ENCODE assay signal across 23 cellular contexts in genomic region chr19:50912727-50913716, GRCh38. TPM values are rescaled to one million over a fixed set of nuclear protein-coding genes. Genes with fewer than 3 reads are reported as not detected.
A peak's percentile ranks its signal among the peaks of the same experiment; 100 is the strongest.
DNase-seq lines count a peak whose midpoint lies in the region; ATAC-seq, FAIRE-seq and TF ChIP-seq lines count a peak whose summit lies in the region.
"Had no signal": no experiment of that assay in that cellular context is flagged by ENCODE, and none has a peak within 500 bp of the region (broad histone marks: within the 10 kb centered on the region; RNA-seq: fewer than 3 reads in every experiment).

No MANE protein-coding gene starts in this region.

- POLR2A ChIA-PET in HCT116 (lab: Charles Lee) (no interaction called here), K562 (lab: Yijun Ruan, JAX) (interaction anchor here (0.6 to 1.8 kb wide), 4 partner anchors 9 to 181 kb away, joined by 3 to 5 read pairs (median 4); no protein-coding TSS in a partner anchor)

- intact Hi-C loops in HCT116 (cut with micrococcal nuclease) (no loop called here), K562 (cut with micrococcal nuclease) (no loop called here), prostate gland (cut with DNase I) (no loop called here)

- H3K36me3 ChIP-seq in HCT116 (ENCODE audit: control insufficient read depth in 1 of 2, insufficient read depth in 2 of 2, low read length in 2 of 2) (no peaks in the 10 kb centered on the region), K562 (ENCODE audit: control insufficient read depth, insufficient read depth, low read length) (no peaks in the 10 kb centered on the region), prostate gland (no peaks in the 10 kb centered on the region)
- H3K36me3 ChIP-seq: stomach had no signal

- H3K9me2 ChIP-seq in HCT116 (ENCODE audit: insufficient read depth) = no peaks in the 10 kb centered on the region

- TF ChIP-seq POLR2A in HCT116 (IDR thresholded peaks at IDR 0.05; ENCODE audit: borderline replicate concordance, extremely low read depth, insufficient read depth, insufficient read length) (no peak), K562 (conservative IDR thresholded peaks at IDR 0.05) (no peak), prostate gland (IDR thresholded peaks at IDR 0.05) (no peak)

- no peak overlapping the region for H3K4me3 ChIP-seq in HCT116 (replicated peaks in 1 of 2; ENCODE audit: low read depth in 1 of 2, low read length in 2 of 2)
- H3K4me3 ChIP-seq in K562 = no peak overlapping the region
- no peak overlapping the region for H3K4me3 ChIP-seq in prostate gland
- H3K4me3 ChIP-seq: psoas muscle, stomach had no signal

- H4K20me1 ChIP-seq in HCT116 (ENCODE audit: insufficient read depth) (no peaks in the 10 kb centered on the region), K562 (replicated peaks; ENCODE audit: control insufficient read depth, insufficient read depth, low read length) (peaks cover 3% of the 10 kb centered on the region; the same call in 1 of the 2 replicates)

- H2AFZ ChIP-seq in HCT116 (ENCODE audit: low read depth, low read length, poor library complexity, severe bottlenecking) (peak overlapping the region; percentile 32), K562 (ENCODE audit: low read depth, low read length) (no peak overlapping the region)

- in situ Hi-C loops in K562 (cut with MboI) = loop anchor here (10.0 kb wide), 1 partner anchor 378 kb away; no protein-coding TSS in a partner anchor

- no peak for TF ChIP-seq CTCF in HCT116 (IDR thresholded peaks at IDR 0.05 in 2 of 3, conservative IDR thresholded peaks at IDR 0.05 in 1 of 3; ENCODE audit: borderline replicate concordance in 1 of 3, insufficient read depth in 1 of 3, low read depth in 2 of 3, low read length in 2 of 3)
- no peak for TF ChIP-seq CTCF in K562 (IDR thresholded peaks at IDR 0.05 in 2 of 3, conservative IDR thresholded peaks at IDR 0.05 in 1 of 3; ENCODE audit: insufficient read depth in 2 of 3, low read depth in 1 of 3, low read length in 3 of 3)
- TF ChIP-seq CTCF in prostate gland (IDR thresholded peaks at IDR 0.05) = no peak

- peaks cover 9% of the 10 kb centered on the region for H3K27me3 ChIP-seq in HCT116 (ENCODE audit: insufficient read depth, low read length)
- H3K27me3 ChIP-seq in K562 (ENCODE audit: control insufficient read depth in 2 of 2, insufficient read depth in 2 of 2, low read length in 2 of 2) = peaks cover 27 to 61% of the 10 kb centered on the region in 2 experiments
- no peaks in the 10 kb centered on the region for H3K27me3 ChIP-seq in prostate gland (replicated peaks; ENCODE audit: insufficient read depth)

- TF ChIP-seq EP300 in K562 (IDR thresholded peaks at IDR 0.05; ENCODE audit: low read length) = no peak

- H3K9me3 ChIP-seq in HCT116 (ENCODE audit: control insufficient read depth in 1 of 2, insufficient read depth in 1 of 2, low read depth in 1 of 2, low read length in 2 of 2) (no peaks in the 10 kb centered on the region), K562 (replicated peaks; ENCODE audit: control insufficient read depth, insufficient read depth, low read depth, low read length) (no peaks in the 10 kb centered on the region), prostate gland (no peaks in the 10 kb centered on the region)
- H3K9me3 ChIP-seq: psoas muscle, stomach had no signal

- WGBS in K562 (ENCODE audit: insufficient coverage, low coverage, missing lambda C conversion rate) = 4% methylated on average over 25 of the region's 29 CpGs
- 12% methylated on average over 29 of the region's 29 CpGs for WGBS in prostate gland

- H3K9ac ChIP-seq in HCT116 (ENCODE audit: low read length) (no peak overlapping the region), K562 (ENCODE audit: insufficient read depth in 1 of 2, low read depth in 2 of 2, low read length in 2 of 2) (no peak overlapping the region)

- CTCF ChIA-PET in HCT116 (lab: Charles Lee) (interaction anchor here (1.0 kb wide), 1 partner anchor 9 kb away, joined by 4 read pairs; no protein-coding TSS in a partner anchor), K562 (lab: Yijun Ruan, JAX; ENCODE audit: low intra/inter-chr PET ratio) (no interaction called here)

- H3K4me2 ChIP-seq in HCT116 (ENCODE audit: low read length) (peak overlapping the region; percentile 41), K562 (ENCODE audit: insufficient read depth, low read length) (no peak overlapping the region)

- TF ChIP-seq RAD21 in HCT116 (IDR thresholded peaks at IDR 0.05; ENCODE audit: low read depth) (no peak), K562 (CRISPR knock-in tag; conservative IDR thresholded peaks at IDR 0.05 in 1 of 2, IDR thresholded peaks at IDR 0.05 in 1 of 2) (no peak)

- H3K9me1 ChIP-seq in K562 (ENCODE audit: control insufficient read depth, insufficient read depth, low read length) = no peaks in the 10 kb centered on the region

- ATAC-seq in HCT116 (no peak), K562 (no peak)
- ATAC-seq: PC-3, psoas muscle had no signal

- RAD21 ChIA-PET in HCT116 (lab: Charles Lee; ENCODE audit: low non-redundant PET in 1 of 2, low total read pairs in 2 of 2, uncharacterized antibody in 2 of 2, unreplicated experiment in 2 of 2) = no interaction called here

- no peak for FAIRE-seq in K562 (lab: Jason Lieb, UNC)
- FAIRE-seq: GM18507, kidney had no signal

- no TSS peak for BruUV-seq in HCT116 (replicated peaks; lab: Mats Ljungman, UMichigan)
- BruUV-seq in K562 (replicated peaks; lab: Mats Ljungman, UMichigan) = no TSS peak

- H3K79me2 ChIP-seq in HCT116 (ENCODE audit: insufficient read depth, low read length) = no peaks in the 10 kb centered on the region
- H3K79me2 ChIP-seq in K562 (ENCODE audit: control insufficient read depth, insufficient read depth, low read length) = no peaks in the 10 kb centered on the region

- H3K4me1 ChIP-seq in HCT116 (ENCODE audit: control insufficient read depth in 1 of 2, insufficient read depth in 2 of 2, low read length in 2 of 2) (peaks cover 4 to 22% of the 10 kb centered on the region in 2 experiments; a peak in 3 of 4 replicates), K562 (replicated peaks in 1 of 2; ENCODE audit: control insufficient read depth in 2 of 2, insufficient read depth in 2 of 2, low read length in 2 of 2) (peaks cover 0 to 28% of the 10 kb centered on the region in 2 experiments; a peak in 3 of 5 replicates), prostate gland (replicated peaks) (no peaks in the 10 kb centered on the region)
- H3K4me1 ChIP-seq: psoas muscle had no signal

- peak; percentile 44 for DNase-seq in DMS53 (lab: John Stamatoyannopoulos, UW)
- DNase-seq in DMS53 treated with DMSO at 0.1 percent for 48 hours (lab: John Stamatoyannopoulos, UW; ENCODE audit: unreplicated experiment) = no peak
- DNase-seq in HCT116 (ENCODE audit: low read depth, low spot score) = no peak
- DNase-seq in K562 (ENCODE audit: extremely low read depth in 1 of 4, low spot score in 3 of 4) = peak in 2 of 4 experiments; percentile 28 to 31
- peak; percentile 6 to 18 for DNase-seq in stimulated activated CD4-positive, alpha-beta T cell treated with anti-CD3 and anti-CD28 coated beads, Interleukin-2, amount 100 ng/mL, for 48 hours
- no peak for DNase-seq in prostate gland (ENCODE audit: low spot score)
- DNase-seq in KG1 (lab: John Stamatoyannopoulos, UW) = no peak
- DNase-seq in superior temporal gyrus (ENCODE audit: extremely low spot score) = no peak
- DNase-seq: activated CD4-positive, CD25-positive, alpha-beta regulatory T cell; caudate nucleus; CD4-positive, alpha-beta memory T cell; foreskin melanocyte; Kasumi-1; kidney; NCI-H1694; NCI-H510A treated with DMSO at 0.1 percent for 48 hours; PC-3; psoas muscle; stomach; SW 1271 had no signal

- H3K27ac ChIP-seq in HCT116 (ENCODE audit: low read depth, low read length) = no peak overlapping the region
- H3K27ac ChIP-seq in K562 (ENCODE audit: extremely low read depth, low read depth, low read length) = no peak overlapping the region
- H3K27ac ChIP-seq in prostate gland = no peak overlapping the region
- H3K27ac ChIP-seq: 22Rv1, psoas muscle, stomach had no signal

RNA-seq across cellular contexts. Expression of gene KLK4, which starts 1.8 kb away (rescaled TPM):
- total RNA-seq in HCT116 (2021; ENCODE audit: unreplicated experiment) (0.84 TPM), K562 (2014; rRNA removed) (not detected in 2 replicates), K562 (2014; rRNA removed; fragmentation: Illumina TruSeq; extraction: Trizol) (not detected in 2 replicates), K562 (2015; rRNA removed; fragmentation: Illumina TruSeq; extraction: Trizol) (not detected in 2 replicates), K562 (2021) (not detected in 2 replicates), prostate gland (100 to 1,000 TPM; 188 to 330 TPM)
- polyA plus RNA-seq in HCT116 (2012) = 0.65 and 0.70 TPM in 2 replicates
- total RNA-seq in K562 (2011; cell fraction: chromatin; rRNA removed; ENCODE audit: low replicate concordance) = not detected in 2 replicates
- not detected in 2 replicates for total RNA-seq in K562 (2011; cell fraction: nucleolus; rRNA removed)
- not detected in 2 replicates for total RNA-seq in K562 (2011; cell fraction: nucleoplasm; rRNA removed)
- polyA plus RNA-seq in K562 (2011; rRNA removed) (not detected in 2 replicates), K562 (2014; fragmentation: Illumina TruSeq; extraction: Trizol) (not detected in 2 replicates), K562 (2014; fragmentation: Nextera tagmentation; extraction: Ambion mirVana) (not detected), K562 (2014; rRNA removed) (not detected in 2 replicates)
- polyA plus RNA-seq in K562 (2011; cell fraction: cytosol; rRNA removed) = not detected in 2 replicates
- not detected in 2 replicates for polyA plus RNA-seq in K562 (2011; cell fraction: nucleus; rRNA removed)
- 0.10 TPM in 1 of 2 replicates, not detected in the other for polyA plus RNA-seq in K562 (2012)
- polyA minus RNA-seq in K562 (2011; rRNA and poly(A)+ RNA removed) = not detected in 2 replicates
- polyA minus RNA-seq in K562 (2011; cell fraction: cytosol; rRNA and poly(A)+ RNA removed) = not detected in 2 replicates
- polyA minus RNA-seq in K562 (2011; cell fraction: nucleus; rRNA and poly(A)+ RNA removed) = not detected in 2 replicates
- total RNA-seq: CD4-positive, alpha-beta memory T cell; G401; kidney; PC-3; psoas muscle; stomach had no signal
- polyA plus RNA-seq: CD4-positive, alpha-beta memory T cell; psoas muscle; stomach had no signal

RNA-seq across cellular contexts. Expression of gene KLK2, which starts 39.8 kb away (rescaled TPM):
- total RNA-seq in HCT116 (2021; ENCODE audit: unreplicated experiment) (not detected), K562 (2014; rRNA removed) (not detected in 2 replicates), K562 (2014; rRNA removed; fragmentation: Illumina TruSeq; extraction: Trizol) (0.47 TPM in 1 of 2 replicates, not detected in the other), K562 (2015; rRNA removed; fragmentation: Illumina TruSeq; extraction: Trizol) (0.18 and 0.38 TPM in 2 replicates), K562 (2021) (0.24 and 0.74 TPM in 2 replicates), prostate gland (over 10,000 TPM in 1 of 2 donors, 1,000 to 10,000 TPM in 1; 3,344 to 10,024 TPM)
- polyA plus RNA-seq in HCT116 (2012) = not detected in 2 replicates
- 1.3 and 4.1 TPM in 2 replicates for total RNA-seq in K562 (2011; cell fraction: chromatin; rRNA removed; ENCODE audit: low replicate concordance)
- total RNA-seq in K562 (2011; cell fraction: nucleolus; rRNA removed) = 1.3 and 1.8 TPM in 2 replicates
- total RNA-seq in K562 (2011; cell fraction: nucleoplasm; rRNA removed) = 0.88 and 2.5 TPM in 2 replicates
- polyA plus RNA-seq in K562 (2011; rRNA removed) (0.31 and 0.39 TPM in 2 replicates), K562 (2014; fragmentation: Illumina TruSeq; extraction: Trizol) (0.25 and 0.69 TPM in 2 replicates), K562 (2014; fragmentation: Nextera tagmentation; extraction: Ambion mirVana) (under 1 TPM; 0.11 to 0.22 TPM), K562 (2014; rRNA removed) (0.11 and 0.46 TPM in 2 replicates)
- polyA plus RNA-seq in K562 (2011; cell fraction: cytosol; rRNA removed) = 0.52 TPM in 1 of 2 replicates, not detected in the other
- polyA plus RNA-seq in K562 (2011; cell fraction: nucleus; rRNA removed) = 0.94 and 2.9 TPM in 2 replicates
- 0.40 and 0.76 TPM in 2 replicates for polyA plus RNA-seq in K562 (2012)
- 0.42 TPM in 1 of 2 replicates, not detected in the other for polyA minus RNA-seq in K562 (2011; rRNA and poly(A)+ RNA removed)
- polyA minus RNA-seq in K562 (2011; cell fraction: cytosol; rRNA and poly(A)+ RNA removed) = not detected in 2 replicates
- 0.40 and 0.44 TPM in 2 replicates for polyA minus RNA-seq in K562 (2011; cell fraction: nucleus; rRNA and poly(A)+ RNA removed)
- total RNA-seq: CD4-positive, alpha-beta memory T cell; G401; kidney; PC-3; psoas muscle had no signal
- polyA plus RNA-seq: CD4-positive, alpha-beta memory T cell; psoas muscle; stomach had no signal

RNA-seq across cellular contexts. Expression of gene KLK5, which starts 39.8 kb away (rescaled TPM):
- total RNA-seq in HCT116 (2021; ENCODE audit: unreplicated experiment) (1.2 TPM), K562 (2014; rRNA removed) (not detected in 2 replicates), K562 (2014; rRNA removed; fragmentation: Illumina TruSeq; extraction: Trizol) (not detected in 2 replicates), K562 (2015; rRNA removed; fragmentation: Illumina TruSeq; extraction: Trizol) (not detected in 2 replicates), K562 (2021) (not detected in 2 replicates), prostate gland (1 to 10 TPM; 1.9 to 2.7 TPM)
- polyA plus RNA-seq in HCT116 (2012) = 4.4 and 5.8 TPM in 2 replicates
- not detected in 2 replicates for total RNA-seq in K562 (2011; cell fraction: chromatin; rRNA removed; ENCODE audit: low replicate concordance)
- not detected in 2 replicates for total RNA-seq in K562 (2011; cell fraction: nucleolus; rRNA removed)
- not detected in 2 replicates for total RNA-seq in K562 (2011; cell fraction: nucleoplasm; rRNA removed)
- polyA plus RNA-seq in K562 (2011; rRNA removed) (not detected in 2 replicates), K562 (2014; fragmentation: Illumina TruSeq; extraction: Trizol) (not detected in 2 replicates), K562 (2014; fragmentation: Nextera tagmentation; extraction: Ambion mirVana) (not detected), K562 (2014; rRNA removed) (not detected in 2 replicates)
- polyA plus RNA-seq in K562 (2011; cell fraction: cytosol; rRNA removed) = not detected in 2 replicates
- not detected in 2 replicates for polyA plus RNA-seq in K562 (2011; cell fraction: nucleus; rRNA removed)
- polyA plus RNA-seq in K562 (2012) = not detected in 2 replicates
- not detected in 2 replicates for polyA minus RNA-seq in K562 (2011; rRNA and poly(A)+ RNA removed)
- not detected in 2 replicates for polyA minus RNA-seq in K562 (2011; cell fraction: cytosol; rRNA and poly(A)+ RNA removed)
- not detected in 2 replicates for polyA minus RNA-seq in K562 (2011; cell fraction: nucleus; rRNA and poly(A)+ RNA removed)
- total RNA-seq: CD4-positive, alpha-beta memory T cell; psoas muscle; stomach had no signal
- polyA plus RNA-seq: CD4-positive, alpha-beta memory T cell had no signal

RNA-seq across cellular contexts. Expression of gene KLK6, which starts 56.4 kb away (rescaled TPM):
- total RNA-seq in HCT116 (2021; ENCODE audit: unreplicated experiment) (40.5 TPM), K562 (2014; rRNA removed) (not detected in 2 replicates), K562 (2014; rRNA removed; fragmentation: Illumina TruSeq; extraction: Trizol) (not detected in 2 replicates), K562 (2015; rRNA removed; fragmentation: Illumina TruSeq; extraction: Trizol) (not detected in 2 replicates), K562 (2021) (not detected in 2 replicates), prostate gland (1 to 10 TPM in 1 of 2 donors, not detected in 1; 1.8 TPM)
- polyA plus RNA-seq in HCT116 (2012) = 72.9 and 87.4 TPM in 2 replicates
- total RNA-seq in K562 (2011; cell fraction: chromatin; rRNA removed; ENCODE audit: low replicate concordance) = not detected in 2 replicates
- not detected in 2 replicates for total RNA-seq in K562 (2011; cell fraction: nucleolus; rRNA removed)
- not detected in 2 replicates for total RNA-seq in K562 (2011; cell fraction: nucleoplasm; rRNA removed)
- polyA plus RNA-seq in K562 (2011; rRNA removed) (not detected in 2 replicates), K562 (2014; fragmentation: Illumina TruSeq; extraction: Trizol) (not detected in 2 replicates), K562 (2014; fragmentation: Nextera tagmentation; extraction: Ambion mirVana) (not detected), K562 (2014; rRNA removed) (not detected in 2 replicates)
- not detected in 2 replicates for polyA plus RNA-seq in K562 (2011; cell fraction: cytosol; rRNA removed)
- 0.11 TPM in 1 of 2 replicates, not detected in the other for polyA plus RNA-seq in K562 (2011; cell fraction: nucleus; rRNA removed)
- not detected in 2 replicates for polyA plus RNA-seq in K562 (2012)
- not detected in 2 replicates for polyA minus RNA-seq in K562 (2011; rRNA and poly(A)+ RNA removed)
- polyA minus RNA-seq in K562 (2011; cell fraction: cytosol; rRNA and poly(A)+ RNA removed) = not detected in 2 replicates
- polyA minus RNA-seq in K562 (2011; cell fraction: nucleus; rRNA and poly(A)+ RNA removed) = not detected in 2 replicates
- total RNA-seq: CD4-positive, alpha-beta memory T cell; G401; psoas muscle; stomach had no signal
- polyA plus RNA-seq: CD4-positive, alpha-beta memory T cell had no signal

RNA-seq across cellular contexts. Expression of gene KLK3, which starts 58.3 kb away (rescaled TPM):
- total RNA-seq in HCT116 (2021; ENCODE audit: unreplicated experiment) = not detected
- 0.07 TPM in 1 of 2 replicates, not detected in the other for polyA plus RNA-seq in HCT116 (2012)
- total RNA-seq in K562 (2011; cell fraction: chromatin; rRNA removed; ENCODE audit: low replicate concordance) = not detected in 2 replicates
- not detected in 2 replicates for total RNA-seq in K562 (2011; cell fraction: nucleolus; rRNA removed)
- not detected in 2 replicates for total RNA-seq in K562 (2011; cell fraction: nucleoplasm; rRNA removed)
- total RNA-seq in K562 (2014; rRNA removed) = not detected in 2 replicates
- not detected in 2 replicates for total RNA-seq in K562 (2014; rRNA removed; fragmentation: Illumina TruSeq; extraction: Trizol)
- not detected in 2 replicates for total RNA-seq in K562 (2015; rRNA removed; fragmentation: Illumina TruSeq; extraction: Trizol)
- not detected in 2 replicates for total RNA-seq in K562 (2021)
- polyA plus RNA-seq in K562 (2011; rRNA removed) = not detected in 2 replicates
- polyA plus RNA-seq in K562 (2011; cell fraction: cytosol; rRNA removed) = not detected in 2 replicates
- not detected in 2 replicates for polyA plus RNA-seq in K562 (2011; cell fraction: nucleus; rRNA removed)
- not detected in 2 replicates for polyA plus RNA-seq in K562 (2012)
- polyA plus RNA-seq in K562 (2014; fragmentation: Illumina TruSeq; extraction: Trizol) = not detected in 2 replicates
- not detected for polyA plus RNA-seq in K562 (2014; fragmentation: Nextera tagmentation; extraction: Ambion mirVana)
- not detected in 2 replicates for polyA plus RNA-seq in K562 (2014; rRNA removed)
- not detected in 2 replicates for polyA minus RNA-seq in K562 (2011; rRNA and poly(A)+ RNA removed)
- polyA minus RNA-seq in K562 (2011; cell fraction: cytosol; rRNA and poly(A)+ RNA removed) = not detected in 2 replicates
- not detected in 2 replicates for polyA minus RNA-seq in K562 (2011; cell fraction: nucleus; rRNA and poly(A)+ RNA removed)
- total RNA-seq in prostate gland = over 10,000 TPM in 1 of 2 donors, 1,000 to 10,000 TPM in 1; 7,620 to 35,247 TPM
- total RNA-seq: CD4-positive, alpha-beta memory T cell; G401; kidney; PC-3; psoas muscle had no signal
- polyA plus RNA-seq: CD4-positive, alpha-beta memory T cell; psoas muscle; stomach had no signal

Comparison
In these comparisons a context has a peak if more than half of its experiments do, and no peak if none do; other contexts are left out.
1. DNase-seq: peak in DMS53 (single experiment) and stimulated activated CD4-positive, alpha-beta T cell treated with anti-CD3 and anti-CD28 coated beads, Interleukin-2, amount 100 ng/mL, for 48 hours (2 of 2); none in DMS53 treated with DMSO at 0.1 percent for 48 hours (single experiment), HCT116 (single experiment), prostate gland (single experiment), KG1 (single experiment) and superior temporal gyrus (single experiment).
2. RNA of gene KLK4, which starts 1.8 kb away (total RNA-seq): 188 to 330 TPM in prostate gland; 0.84 TPM in HCT116 (single experiment) and not detected in K562; every median in the first group is over 100 times any median in the second.
3. RNA of gene KLK2, which starts 39.8 kb away (total RNA-seq): 3,344 to 10,024 TPM in prostate gland; 0.18 to 4.1 TPM in K562 and not detected in HCT116 (single experiment); every median in the first group is over 100 times any median in the second.